In genomic region chr6:3822747-3823445, GRCh38 we compare ENCODE assay signal across 13 cellular contexts. TPM values are rescaled to one million over a fixed set of nuclear protein-coding genes. Genes with fewer than 3 reads are reported as not detected.
A peak's percentile ranks its signal among the peaks of the same experiment; 100 is the strongest.
DNase-seq lines count a peak whose midpoint lies in the region; ATAC-seq and TF ChIP-seq lines count a peak whose summit lies in the region.
"Had no signal": no experiment of that assay in that cellular context is flagged by ENCODE, and none has a peak within 500 bp of the region (broad histone marks: within the 10 kb centered on the region; RNA-seq: fewer than 3 reads in every experiment).

No MANE protein-coding gene starts in this region.

- no peak overlapping the region for H4K8ac ChIP-seq in mesenchymal stem cell (ENCODE audit: low read length)

- H3K4ac ChIP-seq in mesenchymal stem cell (ENCODE audit: low read depth in 1 of 2, low read length in 2 of 2), result no peak overlapping the region

- H3K27ac ChIP-seq in mesenchymal stem cell (ENCODE audit: low read length, poor library complexity, severe bottlenecking), result no peak overlapping the region
- peak overlapping the region; percentile 34 to 78 for H3K27ac ChIP-seq in aorta (ENCODE audit: low read depth in 1 of 2, low read length in 2 of 2)

- H2BK5ac ChIP-seq in mesenchymal stem cell (ENCODE audit: low read depth, low read length, poor library complexity, severe bottlenecking), result no peak overlapping the region

- H3K36me3 Mint-ChIP-seq in endothelial cell (ENCODE audit: low read depth, unreplicated experiment), result no peaks in the 10 kb centered on the region
- H3K36me3 Mint-ChIP-seq: CD4-positive, alpha-beta memory T cell had no signal

- TF ChIP-seq CTCF in endothelial cell (IDR thresholded peaks at IDR 0.05; ENCODE audit: unreplicated experiment), result no peak

- no peaks in the 10 kb centered on the region for H3K27me3 ChIP-seq in mesenchymal stem cell (ENCODE audit: control insufficient read depth in 1 of 2, insufficient read depth in 1 of 2, low read length in 2 of 2)
- no peaks in the 10 kb centered on the region for H3K27me3 ChIP-seq in aorta (ENCODE audit: control insufficient read depth in 1 of 2, insufficient read depth in 2 of 2, low read length in 1 of 2)

- H3K4me1 Mint-ChIP-seq in endothelial cell (ENCODE audit: unreplicated experiment), result peaks cover 30% of the 10 kb centered on the region
- H3K4me1 Mint-ChIP-seq: CD4-positive, alpha-beta memory T cell had no signal

- peak overlapping the region in 1 of 2 experiments; percentile 55 for H3K18ac ChIP-seq in mesenchymal stem cell (ENCODE audit: low read depth in 1 of 2, low read length in 2 of 2)

- peaks cover 20% of the 10 kb centered on the region for H3K4me1 ChIP-seq in mesenchymal stem cell (ENCODE audit: control insufficient read depth, insufficient read depth, low read depth, low read length)
- no peaks in the 10 kb centered on the region for H3K4me1 ChIP-seq in aorta (ENCODE audit: control insufficient read depth in 1 of 2, insufficient read depth in 2 of 2, low read length in 2 of 2)

- H3K4me2 ChIP-seq in mesenchymal stem cell (ENCODE audit: low read length, poor library complexity, severe bottlenecking), result no peak overlapping the region

- H3K9ac ChIP-seq in mesenchymal stem cell (ENCODE audit: low read length), result no peak overlapping the region

- peaks cover 5% of the 10 kb centered on the region for H3K27me3 Mint-ChIP-seq in endothelial cell (ENCODE audit: unreplicated experiment)
- H3K27me3 Mint-ChIP-seq: CD4-positive, alpha-beta memory T cell had no signal

- intact Hi-C loops in aorta (cut with DNase I), result no loop called here

- no peaks in the 10 kb centered on the region for H3K9me3 Mint-ChIP-seq in endothelial cell (ENCODE audit: unreplicated experiment)
- H3K9me3 Mint-ChIP-seq: CD4-positive, alpha-beta memory T cell; dendritic cell treated with granulocyte-macrophage colony-stimulating factor and Interleukin-4, amounts not matched to agents 40 ng/mL and 50 ng/mL, for 4 days had no signal

- ATAC-seq in aorta (ENCODE audit: low FRiP score), result no peak
- ATAC-seq in GM21423 (IDR thresholded peaks at IDR 0.05; ENCODE audit: unreplicated experiment), result no peak
- ATAC-seq: activated CD4-positive, CD25-positive, alpha-beta regulatory T cell treated with anti-CD3 and anti-CD28 coated beads, Interleukin-2, amount 50 U/mL, for 24 hours had no signal

- H3K4me3 ChIP-seq in mesenchymal stem cell (ENCODE audit: insufficient read depth in 1 of 2, low read depth in 1 of 2, low read length in 2 of 2) (no peak overlapping the region), aorta (ENCODE audit: low read length in 2 of 2) (no peak overlapping the region)

- no peak overlapping the region for H2AFZ ChIP-seq in mesenchymal stem cell (ENCODE audit: low read depth, low read length)

- H2BK12ac ChIP-seq in mesenchymal stem cell (ENCODE audit: low read length in 2 of 2), result no peak overlapping the region

- peak overlapping the region; percentile 96 for H2AK5ac ChIP-seq in mesenchymal stem cell (ENCODE audit: low read length, severe bottlenecking)

- 94% methylated on average over 14 of the region's 14 CpGs for WGBS in mesenchymal stem cell
- 62 to 64% methylated on average over 14 of the region's 14 CpGs for WGBS in aorta, 2 donors

- H3K23ac ChIP-seq in mesenchymal stem cell (ENCODE audit: low read length in 2 of 2), result no peak overlapping the region

- H3K27ac Mint-ChIP-seq in endothelial cell (ENCODE audit: unreplicated experiment), result peak overlapping the region; percentile 24
- H3K27ac Mint-ChIP-seq: dendritic cell treated with granulocyte-macrophage colony-stimulating factor and Interleukin-4, amounts not matched to agents 40 ng/mL and 50 ng/mL, for 4 days had no signal

- H3K14ac ChIP-seq in mesenchymal stem cell (ENCODE audit: low read length in 2 of 2), result no peak overlapping the region

- no peaks in the 10 kb centered on the region for H3K79me1 ChIP-seq in mesenchymal stem cell (replicated peaks; ENCODE audit: low read length, poor library complexity, severe bottlenecking)

- DNase-seq in RPMI7951 (ENCODE audit: low read depth), result peak; percentile 64
- no peak for DNase-seq in endothelial cell (ENCODE audit: low spot score)
- no peak for DNase-seq in mesenchymal stem cell
- DNase-seq in aorta, result no peak
- DNase-seq in NCI-H1694 (lab: John Stamatoyannopoulos, UW), result no peak
- DNase-seq in NCI-H446 (lab: John Stamatoyannopoulos, UW), result no peak
- DNase-seq: activated T-cell treated with anti-CD3 and anti-CD28 coated beads, Interleukin-2, amount 50 U/mL, for 1 hour; CD4-positive, alpha-beta memory T cell; NCI-H1105; NCI-H226 had no signal

- no peak overlapping the region for H2BK120ac ChIP-seq in mesenchymal stem cell (ENCODE audit: low read depth, low read length)

- no peak overlapping the region for H4K91ac ChIP-seq in mesenchymal stem cell (ENCODE audit: low read length)

- H3K9me3 ChIP-seq in mesenchymal stem cell (ENCODE audit: control insufficient read depth, low read length) (no peaks in the 10 kb centered on the region), aorta (ENCODE audit: control insufficient read depth, low read length) (no peaks in the 10 kb centered on the region)

- H3K4me3 Mint-ChIP-seq in endothelial cell (ENCODE audit: unreplicated experiment), result no peak overlapping the region
- H3K4me3 Mint-ChIP-seq: CD4-positive, alpha-beta memory T cell; dendritic cell treated with granulocyte-macrophage colony-stimulating factor and Interleukin-4, amounts not matched to agents 40 ng/mL and 50 ng/mL, for 4 days had no signal

- no peak overlapping the region for H2BK15ac ChIP-seq in mesenchymal stem cell (ENCODE audit: low read depth, poor library complexity, severe bottlenecking)

- H3K36me3 ChIP-seq in mesenchymal stem cell (ENCODE audit: control insufficient read depth in 1 of 2, insufficient read depth in 2 of 2, low read depth in 1 of 2, low read length in 2 of 2) (no peaks in the 10 kb centered on the region), aorta (ENCODE audit: control insufficient read depth in 1 of 2, insufficient read depth in 2 of 2, low read length in 1 of 2) (no peaks in the 10 kb centered on the region)

RNA-seq across cellular contexts. Expression of gene FAM50B, which starts 26.3 kb away (rescaled TPM):
- total RNA-seq in RPMI7951 (2014; rRNA removed; shearing (Covaris generic)), result 2.2 and 2.3 TPM in 2 replicates
- 3.8 TPM for total RNA-seq in endothelial cell (ENCODE audit: unreplicated experiment)
- polyA plus RNA-seq in mesenchymal stem cell (2013, experiment 1 of 2), result 2.1 TPM
- 2.1 TPM for polyA plus RNA-seq in mesenchymal stem cell (2013, experiment 2 of 2)
- total RNA-seq in aorta, result 1 to 10 TPM; 7.8 to 9.1 TPM
- polyA plus RNA-seq in aorta, result 10 to 100 TPM; 11.8 to 13.6 TPM
